ENCODE assay signal across 8 cellular contexts in genomic region chr19:5292843-5293606, GRCh38. TPM values are rescaled to one million over a fixed set of nuclear protein-coding genes. Genes with fewer than 3 reads are reported as not detected.
DNase-seq lines count a peak whose midpoint lies in the region; ATAC-seq and TF ChIP-seq lines count a peak whose summit lies in the region.

No MANE protein-coding gene starts in this region.

- H3K9me3 ChIP-seq in AG04450 (ENCODE audit: control insufficient read depth, insufficient read depth, low read length) (no peaks in the 10 kb centered on the region; the same call in 1 of the 2 replicates), RWPE2 (ENCODE audit: severe bottlenecking) (no peaks in the 10 kb centered on the region), adrenal gland (replicated peaks in 1 of 3) (no peaks in the 10 kb centered on the region), left ventricle myocardium inferior (replicated peaks) (no peaks in the 10 kb centered on the region)

- H3K4me1 ChIP-seq in RWPE2 (ENCODE audit: insufficient read depth, poor library complexity, severe bottlenecking) (no peaks in the 10 kb centered on the region), adrenal gland (replicated peaks in 1 of 2) (peaks cover 9 to 29% of the 10 kb centered on the region in 2 donors), left ventricle myocardium inferior (peaks cover 59% of the 10 kb centered on the region)

- CTCF ChIA-PET in AG04450 (lab: Charles Lee), result interaction anchor here (0.6 kb wide), 2 partner anchors 18 to 291 kb away, joined by 3 read pairs; no protein-coding TSS in a partner anchor

- peak overlapping the region; percentile 77 for H3K4me3 ChIP-seq in AG04450 (ENCODE audit: low read depth, low read length)
- peak overlapping the region; percentile 66 for H3K4me3 ChIP-seq in RWPE2 (ENCODE audit: severe bottlenecking)
- H3K4me3 ChIP-seq in adrenal gland, result peak overlapping the region in 2 of 4 donors; percentile 76 to 95
- H3K4me3 ChIP-seq in left ventricle myocardium inferior, result peak overlapping the region; percentile 87

- H3K27ac ChIP-seq in AG04450 (ENCODE audit: low read depth, low read length) (no peak overlapping the region), RWPE2 (ENCODE audit: poor library complexity, severe bottlenecking) (no peak overlapping the region), adrenal gland (peak overlapping the region in 4 of 5 donors; percentile 49 to 85 (median 79)), left ventricle myocardium inferior (replicated peaks) (peak overlapping the region; percentile 87)

- TF ChIP-seq CTCF in AG04450 (IDR thresholded peaks at IDR 0.05; ENCODE audit: low read depth, low read length) (no peak), RWPE2 (IDR thresholded peaks at IDR 0.05; ENCODE audit: poor library complexity, severe bottlenecking) (no peak), adrenal gland (IDR thresholded peaks at IDR 0.05) (no peak), left ventricle myocardium inferior (IDR thresholded peaks at IDR 0.05; ENCODE audit: borderline replicate concordance) (no peak)

- WGBS in adrenal gland, 4 donors, result 1% methylated on average over 48 to 67 of the region's 67 CpGs; no CpG with 5 or more reads in 2 of the 4 donors

- H3K36me3 ChIP-seq in RWPE2 (ENCODE audit: low read depth) (no peaks in the 10 kb centered on the region), adrenal gland (replicated peaks in 1 of 2) (no peaks in the 10 kb centered on the region), left ventricle myocardium inferior (no peaks in the 10 kb centered on the region)

- ATAC-seq in RWPE2 (ENCODE audit: low read depth), result peak; percentile 82

- peak; percentile 36 for DNase-seq in AG04450 (ENCODE audit: low read depth, low spot score)
- peak; percentile 41 for DNase-seq in GM19238 (ENCODE audit: insufficient read length, low spot score)
- no peak for DNase-seq in RWPE2 (ENCODE audit: low spot score)
- DNase-seq in adrenal gland, result peak; percentile 63 to 76 (median 71)
- DNase-seq in left ventricle myocardium inferior, result peak; percentile 64
- DNase-seq in posterior vena cava (ENCODE audit: low spot score), result peak; percentile 87
- DNase-seq in ureter (ENCODE audit: low spot score), result peak; percentile 70
- DNase-seq in OCI-M2 (lab: John Stamatoyannopoulos, UW; ENCODE audit: unreplicated experiment), result no peak

- peak; percentile 58 to 69 for TF ChIP-seq POLR2A in adrenal gland (IDR thresholded peaks at IDR 0.05)

- POLR2A ChIA-PET in AG04450 (lab: Yijun Ruan, JAX), result interaction anchor here (0.6 to 3.3 kb wide), 6 partner anchors 12 to 511 kb away, joined by 3 to 30 read pairs (median 4); no protein-coding TSS in a partner anchor

- intact Hi-C loops in adrenal gland (cut with DNase I) (no loop called here), left ventricle myocardium inferior (cut with micrococcal nuclease) (no loop called here), posterior vena cava (cut with DNase I) (no loop called here)

- H3K27me3 ChIP-seq in AG04450 (ENCODE audit: control insufficient read depth, insufficient read depth, low read length) (no peaks in the 10 kb centered on the region), RWPE2 (ENCODE audit: insufficient read depth, poor library complexity, severe bottlenecking) (no peaks in the 10 kb centered on the region), adrenal gland (no peaks in the 10 kb centered on the region), left ventricle myocardium inferior (ENCODE audit: low read depth) (peaks cover 32% of the 10 kb centered on the region)

RNA-seq across cellular contexts. Expression of gene PTPRS, which starts 47.6 kb away (rescaled TPM):
- polyA plus RNA-seq in AG04450 (2011; rRNA removed) (26.5 and 34.8 TPM in 2 replicates), adrenal gland (10 to 100 TPM in 2 of 3 donors, 1 to 10 TPM in 1; 8.8 to 36.7 (median 28.8) TPM)
- 144 and 184 TPM in 2 replicates for polyA minus RNA-seq in AG04450 (2011; rRNA and poly(A)+ RNA removed)
- total RNA-seq in adrenal gland (100 to 1,000 TPM in 7 of 8 donors, 10 to 100 TPM in 1; 87.8 to 376 (median 216) TPM), left ventricle myocardium inferior (40.0 TPM), posterior vena cava (100 to 1,000 TPM; 150 to 263 TPM), ureter (163 TPM)

Comparison
In these comparisons a context has a peak if more than half of its experiments do, and no peak if none do; other contexts are left out.
1. DNase-seq: peak in AG04450 (single experiment), GM19238 (single experiment), adrenal gland (7 of 7), left ventricle myocardium inferior (single experiment), posterior vena cava (single experiment) and ureter (single experiment); none in RWPE2 (single experiment) and OCI-M2 (single experiment).
2. H3K27ac ChIP-seq: peak in adrenal gland (4 of 5) and left ventricle myocardium inferior (single experiment); none in AG04450 (single experiment) and RWPE2 (single experiment).